In the genomic region with DNA sequence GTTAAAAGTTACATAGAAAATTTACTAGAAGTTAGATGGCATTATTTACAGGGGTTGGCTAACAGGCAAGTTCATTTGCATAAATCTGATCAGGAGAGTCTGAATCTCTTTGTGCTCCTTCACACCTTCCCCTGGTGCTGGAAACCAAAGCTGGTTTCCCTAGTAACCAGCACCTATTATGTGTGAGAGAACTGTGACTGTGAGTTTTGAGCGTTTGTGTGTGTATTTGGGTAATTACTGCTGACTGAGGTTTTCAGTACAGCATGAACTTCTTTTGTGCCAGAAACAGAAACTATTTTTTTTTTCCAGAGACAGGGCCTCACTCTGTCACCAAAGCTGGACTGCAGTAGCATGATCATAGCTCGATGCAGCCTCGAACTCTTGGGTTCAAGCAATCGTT, we compare ENCODE assay signal across 1 cellular context.
A peak's percentile ranks its signal among the peaks of the same experiment; 100 is the strongest.
TF ChIP-seq lines count a peak whose summit lies in the region.

No MANE protein-coding gene starts in this region.

TF ChIP-seq in HepG2, 621 proteins besides CTCF, POLR2A, EP300 and RAD21:
- TF ChIP-seq MAFF (IDR thresholded peaks at IDR 0.05; ENCODE audit: low read depth, low read length) (0 out of 2 replicates have a peak, but pooled peaks have one; percentile 9), MAFK (conservative IDR thresholded peaks at IDR 0.05 in 1 of 2, IDR thresholded peaks at IDR 0.05 in 1 of 2; ENCODE audit: low read length in 2 of 2) (peak in 1 of 2 experiments; percentile 43; a peak in 2 of 4 replicates), NFIC (IDR thresholded peaks at IDR 0.05; ENCODE audit: low read length) (no peak)
